Comparison of ENCODE assay signal across 8 cellular contexts in genomic region chr2:28683100-28683706, GRCh38.
DNase-seq lines count a peak whose midpoint lies in the region; ATAC-seq and TF ChIP-seq lines count a peak whose summit lies in the region.

No MANE protein-coding gene starts in this region.

- peak overlapping the region; percentile 42 for H3K27ac ChIP-seq in C4-2B
- H3K27ac ChIP-seq in caudate nucleus (ENCODE audit: low read depth, low read length) = peak overlapping the region; percentile 79
- peak overlapping the region; percentile 3 for H3K27ac ChIP-seq in lower lobe of right lung
- H3K27ac ChIP-seq in CD4-positive, alpha-beta T cell (ENCODE audit: low read depth, low read length) = no peak overlapping the region

- peaks cover 28% of the 10 kb centered on the region for H3K4me1 Mint-ChIP-seq in CD4-positive, alpha-beta T cell (ENCODE audit: low read depth)

- TF ChIP-seq CTCF in C4-2B (conservative IDR thresholded peaks at IDR 0.05) = no peak
- TF ChIP-seq CTCF in lower lobe of right lung (IDR thresholded peaks at IDR 0.05) = no peak
- TF ChIP-seq CTCF in GM13977 (IDR thresholded peaks at IDR 0.05; ENCODE audit: extremely low read depth, insufficient read depth, missing control alignments) = no peak
- TF ChIP-seq CTCF in CD4-positive, alpha-beta T cell (IDR thresholded peaks at IDR 0.05) = no peak

- CTCF ChIA-PET in CD4-positive, alpha-beta T cell (lab: Charles Lee) = no interaction called here

- no peak overlapping the region for H3K4me3 ChIP-seq in lower lobe of right lung

- no peaks in the 10 kb centered on the region for H3K27me3 Mint-ChIP-seq in CD4-positive, alpha-beta T cell

- intact Hi-C loops in lower lobe of right lung (cut with DNase I) = no loop called here
- intact Hi-C loops in CD4-positive, alpha-beta T cell (cut with DNase I, micrococcal nuclease) = loop anchor here (5.0 to 10.0 kb wide), 2 partner anchors 46 to 58 kb away; no protein-coding TSS in a partner anchor

- H3K4me3 Mint-ChIP-seq in CD4-positive, alpha-beta T cell = no peak overlapping the region

- in situ Hi-C loops in GM13977 (cut with MboI; ENCODE audit: low pct_unique_long_range_greater_than_20kb, low sequenced_read_pairs, unreplicated experiment) = no loop called here

- H3K36me3 Mint-ChIP-seq in CD4-positive, alpha-beta T cell (ENCODE audit: low read depth) = no peaks in the 10 kb centered on the region

- no peaks in the 10 kb centered on the region for H3K9me3 ChIP-seq in lower lobe of right lung
- H3K9me3 ChIP-seq in CD4-positive, alpha-beta T cell (ENCODE audit: control insufficient read depth, low read length) = no peaks in the 10 kb centered on the region

- peak; percentile 74 to 83 for ATAC-seq in lower lobe of right lung
- no peak for ATAC-seq in HG03432 (IDR thresholded peaks at IDR 0.05; ENCODE audit: unreplicated experiment)
- no peak for ATAC-seq in CD4-positive, alpha-beta T cell (ENCODE audit: poor library complexity)

- H3K9me3 Mint-ChIP-seq in CD4-positive, alpha-beta T cell = no peaks in the 10 kb centered on the region

- peak; percentile 71 for DNase-seq in NCI-H2029 treated with DMSO at 0.1 percent for 48 hours (lab: John Stamatoyannopoulos, UW)
- DNase-seq in caudate nucleus (lab: John Stamatoyannopoulos, UW) = peak in 17 of 61 donors; percentile 12 to 73 (median 25)
- DNase-seq in lower lobe of right lung = peak; percentile 85
- DNase-seq in GM13977 (ENCODE audit: low spot score) = no peak
- no peak for DNase-seq in NOMO-1 treated with DMSO at 0.1 percent for 48 hours (lab: John Stamatoyannopoulos, UW; ENCODE audit: unreplicated experiment)
- DNase-seq in CD4-positive, alpha-beta T cell = no peak

- no peak overlapping the region for H3K27ac Mint-ChIP-seq in CD4-positive, alpha-beta T cell

- no peaks in the 10 kb centered on the region for H3K27me3 ChIP-seq in lower lobe of right lung (ENCODE audit: low read depth)
- no peaks in the 10 kb centered on the region for H3K27me3 ChIP-seq in CD4-positive, alpha-beta T cell (ENCODE audit: control insufficient read depth, insufficient read depth, low read length)

- H3K4me1 ChIP-seq in lower lobe of right lung = peaks cover 31% of the 10 kb centered on the region

- no peaks in the 10 kb centered on the region for H3K36me3 ChIP-seq in lower lobe of right lung

- POLR2A ChIA-PET in CD4-positive, alpha-beta T cell (lab: Charles Lee) = no interaction called here

Comparison
In these comparisons a context has a peak if more than half of its experiments do, and no peak if none do; other contexts are left out.
1. DNase-seq: peak in NCI-H2029 treated with DMSO at 0.1 percent for 48 hours (single experiment) and lower lobe of right lung (single experiment); none in GM13977 (single experiment), NOMO-1 treated with DMSO at 0.1 percent for 48 hours (single experiment) and CD4-positive, alpha-beta T cell (0 of 10).
2. ATAC-seq: peak in lower lobe of right lung (2 of 2); none in HG03432 (single experiment) and CD4-positive, alpha-beta T cell (single experiment).